Comparison of ENCODE assay signal across 19 cellular contexts in genomic region chr2:60499082-60499429, GRCh38. TPM values are rescaled to one million over a fixed set of nuclear protein-coding genes. Genes with fewer than 3 reads are reported as not detected.
DNase-seq lines count a peak whose midpoint lies in the region; ATAC-seq lines count a peak whose summit lies in the region.
"Had no signal": no experiment of that assay in that cellular context is flagged by ENCODE, and none has a peak within 500 bp of the region (broad histone marks: within the 10 kb centered on the region; RNA-seq: fewer than 3 reads in every experiment).

No MANE protein-coding gene starts in this region.

- DNase-seq in memory B cell (ENCODE audit: low spot score in 2 of 2) (no peak), NCI-H446 (lab: John Stamatoyannopoulos, UW) (no peak), 8988T (no peak), G401 (ENCODE audit: low spot score) (no peak)
- no peak for DNase-seq in activated CD8-positive, alpha-beta memory T cell treated with anti-CD3 and anti-CD28 coated beads, Interleukin-2, amount 10 ng/mL, durations not matched to agents 7 days and 5 days
- DNase-seq: activated CD8-positive, alpha-beta memory T cell treated with anti-CD3 and anti-CD28 coated beads, Interleukin-2, amount 50 U/mL, for 48 hours; activated naive CD4-positive, alpha-beta T cell treated with anti-CD3 and anti-CD28 coated beads, Interleukin-2, amount 50 U/mL, for 16 hours; AML-193; brain microvascular endothelial cell; head of caudate nucleus; NCI-H446 treated with DMSO at 0.1 percent for 48 hours; ovary; SIG-M5; stimulated activated CD4-positive, alpha-beta T cell treated with anti-CD3 and anti-CD28 coated beads, Interleukin-4, amount 100 ng/mL, for 4 hours had no signal

- H3K4me1 Mint-ChIP-seq in memory B cell: peaks cover 79% of the 10 kb centered on the region
- peaks cover 16% of the 10 kb centered on the region for H3K4me1 Mint-ChIP-seq in activated CD8-positive, alpha-beta memory T cell treated with anti-CD3 and anti-CD28 coated beads, Interleukin-2, amount 10 ng/mL, durations not matched to agents 7 days and 5 days

- H3K4me3 Mint-ChIP-seq in memory B cell: no peak overlapping the region
- no peak overlapping the region for H3K4me3 Mint-ChIP-seq in activated CD8-positive, alpha-beta memory T cell treated with anti-CD3 and anti-CD28 coated beads, Interleukin-2, amount 10 ng/mL, durations not matched to agents 7 days and 5 days
- H3K4me3 Mint-ChIP-seq: T-helper 1 cell treated with Interleukin-12 subunit alpha and Interleukin-12 subunit beta and Interleukin-4 antibody, amounts not matched to agents 30 μg/mL and 1 μg/mL, for 36 hours had no signal

- H3K36me3 Mint-ChIP-seq in memory B cell: peaks cover 26% of the 10 kb centered on the region
- no peaks in the 10 kb centered on the region for H3K36me3 Mint-ChIP-seq in activated CD8-positive, alpha-beta memory T cell treated with anti-CD3 and anti-CD28 coated beads, Interleukin-2, amount 10 ng/mL, durations not matched to agents 7 days and 5 days

- no peaks in the 10 kb centered on the region for H3K27me3 Mint-ChIP-seq in memory B cell
- H3K27me3 Mint-ChIP-seq in activated CD8-positive, alpha-beta memory T cell treated with anti-CD3 and anti-CD28 coated beads, Interleukin-2, amount 10 ng/mL, durations not matched to agents 7 days and 5 days: peaks cover 14% of the 10 kb centered on the region

- peak overlapping the region; percentile 90 for H3K27ac Mint-ChIP-seq in memory B cell
- no peak overlapping the region for H3K27ac Mint-ChIP-seq in activated CD8-positive, alpha-beta memory T cell treated with anti-CD3 and anti-CD28 coated beads, Interleukin-2, amount 10 ng/mL, durations not matched to agents 7 days and 5 days
- H3K27ac Mint-ChIP-seq: T-helper 1 cell treated with Interleukin-12 subunit alpha and Interleukin-12 subunit beta and Interleukin-4 antibody, amounts not matched to agents 30 μg/mL and 1 μg/mL, for 36 hours had no signal

- H3K9me3 Mint-ChIP-seq in memory B cell: no peaks in the 10 kb centered on the region
- no peaks in the 10 kb centered on the region for H3K9me3 Mint-ChIP-seq in activated CD8-positive, alpha-beta memory T cell treated with anti-CD3 and anti-CD28 coated beads, Interleukin-2, amount 10 ng/mL, durations not matched to agents 7 days and 5 days (ENCODE audit: low read depth)
- H3K9me3 Mint-ChIP-seq: T-helper 1 cell treated with Interleukin-12 subunit alpha and Interleukin-12 subunit beta and Interleukin-4 antibody, amounts not matched to agents 30 μg/mL and 1 μg/mL, for 36 hours had no signal

- in situ Hi-C loops in G401 (cut with HindIII; ENCODE audit: low sequenced_read_pairs): no loop called here

- CTCF ChIA-PET in activated CD8-positive, alpha-beta memory T cell treated with anti-CD3 and anti-CD28 coated beads, Interleukin-2, amount 10 ng/mL, durations not matched to agents 7 days and 5 days (lab: Charles Lee): interaction anchor here (1.0 kb wide), 1 partner anchor 51 kb away, joined by 3 read pairs; no protein-coding TSS in a partner anchor

- ATAC-seq in GM18867 (IDR thresholded peaks at IDR 0.05; ENCODE audit: unreplicated experiment) (peak; percentile 13), GM21576 (IDR thresholded peaks at IDR 0.05; ENCODE audit: unreplicated experiment) (peak; percentile 25), HG03135 (IDR thresholded peaks at IDR 0.05; ENCODE audit: unreplicated experiment) (peak; percentile 28), memory B cell (ENCODE audit: low read depth) (peak; percentile 48)
- ATAC-seq in activated CD8-positive, alpha-beta memory T cell treated with anti-CD3 and anti-CD28 coated beads, Interleukin-2, amount 10 ng/mL, durations not matched to agents 7 days and 5 days: no peak
- ATAC-seq: activated CD4-positive, CD25-positive, alpha-beta regulatory T cell treated with anti-CD3 and anti-CD28 coated beads, Interleukin-2, amount 50 U/mL, for 24 hours had no signal

RNA-seq across cellular contexts. Expression of gene BCL11A, which starts 54.4 kb away (rescaled TPM):
- total RNA-seq in activated CD8-positive, alpha-beta memory T cell treated with anti-CD3 and anti-CD28 coated beads, Interleukin-2, amount 10 ng/mL, durations not matched to agents 7 days and 5 days: not detected
- total RNA-seq in G401 (2014; rRNA removed; shearing (Covaris generic)): 0.54 TPM in 1 of 2 replicates, not detected in the other
